In genomic region chr11:78798567-78799170, GRCh38 we compare ENCODE assay signal across 8 cellular contexts.
DNase-seq lines count a peak whose midpoint lies in the region; ATAC-seq, FAIRE-seq and TF ChIP-seq lines count a peak whose summit lies in the region.

No MANE protein-coding gene starts in this region.

- peak; percentile 59 to 62 (median 60) for TF ChIP-seq CTCF in breast epithelium (IDR thresholded peaks at IDR 0.05)

- intact Hi-C loops in breast epithelium (cut with DNase I; ENCODE audit: low total_unique reads): no loop called here

- peak; percentile 82 for ATAC-seq in GM21447 (IDR thresholded peaks at IDR 0.05; ENCODE audit: unreplicated experiment)

- no peaks in the 10 kb centered on the region for H3K36me3 ChIP-seq in breast epithelium

- DNase-seq in GM03348 (ENCODE audit: low spot score) (peak; percentile 80), HUDEP-2 (lab: John Stamatoyannopoulos, UW; ENCODE audit: unreplicated experiment in 76 of 76) (peak in 46 of 76 experiments; percentile 0 to 58 (median 14)), RCC 7860 (ENCODE audit: low spot score) (peak; percentile 20), breast epithelium (ENCODE audit: low spot score in 2 of 2) (peak in 1 of 2 donors; percentile 60), kidney tubule cell (ENCODE audit: low spot score) (peak; percentile 61), GF-D8 (lab: John Stamatoyannopoulos, UW) (no peak)
- peak; percentile 14 for DNase-seq in stimulated activated CD8-positive, alpha-beta memory T cell treated with anti-CD3 and anti-CD28 coated beads, Interleukin-4, amount 100 ng/mL, for 24 hours (ENCODE audit: low read depth)

- peaks cover 4 to 6% of the 10 kb centered on the region in 2 donors for H3K4me1 ChIP-seq in breast epithelium

- no peak overlapping the region for H3K4me3 ChIP-seq in breast epithelium

- no peaks in the 10 kb centered on the region for H3K9me3 ChIP-seq in breast epithelium

- FAIRE-seq in RCC 7860 (lab: Jason Lieb, UNC): no peak

- H3K27ac ChIP-seq in breast epithelium: no peak overlapping the region

- TF ChIP-seq POLR2A in breast epithelium (IDR thresholded peaks at IDR 0.05): no peak

- no peaks in the 10 kb centered on the region for H3K27me3 ChIP-seq in breast epithelium
